Comparison of ENCODE assay signal across 23 cellular contexts in the genomic region with DNA sequence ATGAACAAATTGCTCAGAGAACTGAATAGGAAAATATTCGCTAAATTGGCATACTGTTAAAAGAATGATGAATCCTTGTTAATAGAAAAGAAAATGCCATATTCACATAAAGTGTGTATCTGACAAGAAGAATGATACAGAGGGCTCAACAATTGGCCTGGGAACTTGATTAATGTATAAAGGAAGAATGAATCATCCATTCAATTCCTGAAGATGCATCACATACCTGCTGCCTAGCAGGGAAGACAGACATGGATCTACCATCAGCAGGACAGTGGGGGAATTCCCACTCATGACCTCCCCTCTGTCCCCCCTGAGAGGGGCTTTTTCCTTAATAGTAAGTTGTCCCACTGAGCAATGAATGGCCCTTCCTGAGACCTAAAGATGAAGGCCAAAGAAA. TPM values are rescaled to one million over a fixed set of nuclear protein-coding genes. Genes with fewer than 3 reads are reported as not detected.
DNase-seq lines count a peak whose midpoint lies in the region; ATAC-seq, FAIRE-seq and TF ChIP-seq lines count a peak whose summit lies in the region.
"Had no signal": no experiment of that assay in that cellular context is flagged by ENCODE, and none has a peak within 500 bp of the region (broad histone marks: within the 10 kb centered on the region; RNA-seq: fewer than 3 reads in every experiment).

No MANE protein-coding gene starts in this region.

- H3K18ac ChIP-seq in H9 (ENCODE audit: insufficient read length, low read depth, low read length), result no peak overlapping the region

- peak; percentile 88 for FAIRE-seq in D721Med (lab: Jason Lieb, UNC)
- FAIRE-seq: GM12892, GM18507, RCC 7860 had no signal

- no peak for ATAC-seq in HG03460 (IDR thresholded peaks at IDR 0.05; ENCODE audit: unreplicated experiment)
- ATAC-seq: GM23338, Right ventricle myocardium inferior had no signal

- H3K14ac ChIP-seq in H9 (ENCODE audit: insufficient read depth, low read length), result no peak overlapping the region

- no peak overlapping the region for H3K4me3 ChIP-seq in SK-N-SH (ENCODE audit: low read depth in 2 of 2, low read length in 1 of 2)
- no peak overlapping the region for H3K4me3 ChIP-seq in epithelial cell of esophagus (ENCODE audit: low read length)
- no peak overlapping the region for H3K4me3 ChIP-seq in osteoblast (ENCODE audit: insufficient read depth, low read length)
- H3K4me3 ChIP-seq: GM23338, SJSA1 had no signal

- H3K9me3 Mint-ChIP-seq in H9, result no peaks in the 10 kb centered on the region
- H3K9me3 Mint-ChIP-seq: GM23338 had no signal

- peaks cover 21 to 41% of the 10 kb centered on the region in 2 experiments for H3K36me3 ChIP-seq in SK-N-SH (replicated peaks in 1 of 2; ENCODE audit: control insufficient read depth in 1 of 2, insufficient read depth in 2 of 2, low read length in 1 of 2)
- peaks cover 13% of the 10 kb centered on the region for H3K36me3 ChIP-seq in osteoblast (ENCODE audit: insufficient read depth, low read length)

- no peak overlapping the region for H3K4me3 Mint-ChIP-seq in H9
- H3K4me3 Mint-ChIP-seq: CD4-positive, CD25-positive, alpha-beta regulatory T cell; GM23338 had no signal

- H3T11ph ChIP-seq in H9 (ENCODE audit: low read length), result no peak overlapping the region

- no peak overlapping the region for H2BK20ac ChIP-seq in H9 (ENCODE audit: low read depth, low read length, poor library complexity, severe bottlenecking)

- no peak overlapping the region for H2BK5ac ChIP-seq in H9 (ENCODE audit: insufficient read length, low read length)

- no peak for TF ChIP-seq EP300 in SK-N-SH (IDR thresholded peaks at IDR 0.05; ENCODE audit: borderline replicate concordance in 1 of 2, low read depth in 1 of 2, low read length in 1 of 2)

- no peak overlapping the region for H2BK15ac ChIP-seq in H9 (ENCODE audit: low read depth, low read length)

- no peak overlapping the region for H4K91ac ChIP-seq in H9 (ENCODE audit: insufficient read length, low read depth, low read length)

- H3K56ac ChIP-seq in H9 (ENCODE audit: insufficient read length, low read depth, low read length), result no peak overlapping the region

- H2BK12ac ChIP-seq in H9 (ENCODE audit: insufficient read length, low read depth, low read length), result no peak overlapping the region

- H3K4ac ChIP-seq in H9 (ENCODE audit: low read depth, low read length), result no peak overlapping the region

- no peak for TF ChIP-seq RAD21 in SK-N-SH (IDR thresholded peaks at IDR 0.05; ENCODE audit: low read length)

- no peaks in the 10 kb centered on the region for H3K23me2 ChIP-seq in H9 (ENCODE audit: insufficient read length, low read depth, low read length, poor library complexity, severe bottlenecking)

- H3K9ac ChIP-seq in SK-N-SH, result no peak overlapping the region
- no peak overlapping the region for H3K9ac ChIP-seq in H9 (ENCODE audit: extremely low read depth, insufficient read length, low read length)

- H3K79me1 ChIP-seq in H9 (ENCODE audit: insufficient read depth, low read depth, low read length, poor library complexity, severe bottlenecking), result no peaks in the 10 kb centered on the region

- no peaks in the 10 kb centered on the region for H3K27me3 Mint-ChIP-seq in H9 (ENCODE audit: low read depth)

- no peaks in the 10 kb centered on the region for H3K9me3 ChIP-seq in SK-N-SH
- H3K9me3 ChIP-seq in osteoblast (ENCODE audit: low read depth, low read length), result no peaks in the 10 kb centered on the region
- no peaks in the 10 kb centered on the region for H3K9me3 ChIP-seq in H9 (ENCODE audit: control insufficient read depth, low read depth, low read length)
- H3K9me3 ChIP-seq: Caco-2, SJSA1 had no signal

- 54% methylated on average over 1 of the region's 1 CpG for WGBS in SK-N-SH (ENCODE audit: low lambda C conversion rate)
- no CpG with 5 or more reads among the region's 1 CpG for WGBS in H9 (ENCODE audit: extremely low coverage, insufficient read length, low lambda C conversion rate)

- TF ChIP-seq CTCF in D721Med (IDR thresholded peaks at IDR 0.05; ENCODE audit: insufficient read depth, missing control alignments), result no peak
- TF ChIP-seq CTCF in SK-N-SH (IDR thresholded peaks at IDR 0.05), result no peak
- no peak for TF ChIP-seq CTCF in epithelial cell of esophagus (IDR thresholded peaks at IDR 0.05; ENCODE audit: insufficient read depth, low read depth, low read length, missing control alignments)
- no peak for TF ChIP-seq CTCF in osteoblast (IDR thresholded peaks at IDR 0.05; ENCODE audit: extremely low read depth, low read depth, low read length)
- no peak for TF ChIP-seq CTCF in H9 (conservative IDR thresholded peaks at IDR 0.05)

- H4K5ac ChIP-seq in H9 (ENCODE audit: insufficient read length, low read depth, low read length), result no peak overlapping the region

- no peak overlapping the region for H3K23ac ChIP-seq in H9 (ENCODE audit: insufficient read length, low read depth, low read length)

- CTCF ChIA-PET in SK-N-SH (lab: Yijun Ruan, JAX), result interaction anchor here (1.1 kb wide), 1 partner anchor 11 kb away, joined by 3 read pairs; no protein-coding TSS in a partner anchor

- DNase-seq in D721Med (ENCODE audit: insufficient read length, low spot score) (no peak), SK-N-SH (no peak), epithelial cell of esophagus (ENCODE audit: low read depth) (peak; percentile 42), osteoblast (ENCODE audit: insufficient read length, low spot score, missing footprints) (peak; percentile 44), H9 (no peak), NCI-H345 (lab: John Stamatoyannopoulos, UW) (no peak)
- DNase-seq: Caco-2; CD4-positive, CD25-positive, alpha-beta regulatory T cell; DND-41; HCEC 1CT; Karpas-422; MV-4-11; NCI-H1105 treated with DMSO at 0.1 percent for 48 hours; NCI-H2029 treated with DMSO at 0.1 percent for 48 hours; NCI-H524 treated with DMSO at 0.1 percent for 48 hours had no signal

- no peaks in the 10 kb centered on the region for H3K4me1 Mint-ChIP-seq in H9
- H3K4me1 Mint-ChIP-seq: CD4-positive, CD25-positive, alpha-beta regulatory T cell; GM23338 had no signal

- H3F3A ChIP-seq in SK-N-SH (replicated peaks; ENCODE audit: insufficient read depth), result peaks cover 6% of the 10 kb centered on the region

- POLR2A ChIA-PET in SK-N-SH (lab: Yijun Ruan, JAX), result no interaction called here

- peaks cover 16% of the 10 kb centered on the region for H4K20me1 ChIP-seq in SK-N-SH (ENCODE audit: insufficient read depth)
- H4K20me1 ChIP-seq in osteoblast (ENCODE audit: insufficient read depth, low read length), result peaks cover 10% of the 10 kb centered on the region
- H4K20me1 ChIP-seq in H9 (ENCODE audit: control insufficient read depth, insufficient read depth, insufficient read length), result no peaks in the 10 kb centered on the region

- no peak overlapping the region for H2AFZ ChIP-seq in SK-N-SH (ENCODE audit: low read depth)
- no peak overlapping the region for H2AFZ ChIP-seq in osteoblast (ENCODE audit: low read length)
- no peak overlapping the region for H2AFZ ChIP-seq in H9 (ENCODE audit: low read length)
- H2AFZ ChIP-seq: GM23338 had no signal

- H3K27ac Mint-ChIP-seq in H9, result no peak overlapping the region; a peak in 1 of 7 replicates
- H3K27ac Mint-ChIP-seq: CD4-positive, CD25-positive, alpha-beta regulatory T cell; GM23338 had no signal

- H3K27me3 ChIP-seq in SK-N-SH (ENCODE audit: insufficient read depth) (no peaks in the 10 kb centered on the region), osteoblast (ENCODE audit: insufficient read depth, low read length) (no peaks in the 10 kb centered on the region), H9 (ENCODE audit: insufficient read depth, low read length) (no peaks in the 10 kb centered on the region)
- H3K27me3 ChIP-seq: SJSA1 had no signal

- peaks cover 0 to 13% (median 0%) of the 10 kb centered on the region in 3 experiments; a peak in 2 of 7 replicates for H3K36me3 Mint-ChIP-seq in H9 (ENCODE audit: insufficient read depth in 1 of 3, low read depth in 3 of 3)
- H3K36me3 Mint-ChIP-seq: CD4-positive, CD25-positive, alpha-beta regulatory T cell had no signal

- H3K4me2 ChIP-seq in SK-N-SH, result peak overlapping the region; percentile 31; the same call in 1 of the 2 replicates
- H3K4me2 ChIP-seq in osteoblast (ENCODE audit: insufficient read depth, low read length), result no peak overlapping the region
- no peak overlapping the region for H3K4me2 ChIP-seq in H9 (ENCODE audit: insufficient read depth, insufficient read length, low read length)
- H3K4me2 ChIP-seq: GM23338 had no signal

- H3K4me1 ChIP-seq in SK-N-SH (ENCODE audit: control insufficient read depth in 1 of 2, insufficient read depth in 2 of 2, low read depth in 1 of 2, low read length in 1 of 2) (peaks cover 0 to 5% of the 10 kb centered on the region in 2 experiments; a peak in 2 of 4 replicates), osteoblast (ENCODE audit: insufficient read depth, low read length) (no peaks in the 10 kb centered on the region), H9 (ENCODE audit: insufficient read depth, low read length) (no peaks in the 10 kb centered on the region)

- H3K27ac ChIP-seq in SK-N-SH (ENCODE audit: low read depth in 2 of 2, low read length in 1 of 2) (peak overlapping the region in 1 of 2 experiments; percentile 28; a peak in 1 of 4 replicates), osteoblast (ENCODE audit: low read depth, low read length) (no peak overlapping the region), H9 (ENCODE audit: insufficient read length, low read depth, low read length) (no peak overlapping the region)
- H3K27ac ChIP-seq: SJSA1 had no signal

- H3K9me2 ChIP-seq in SK-N-SH, result no peaks in the 10 kb centered on the region

- H4K8ac ChIP-seq in H9 (replicated peaks; ENCODE audit: insufficient read length, low read depth, low read length), result no peak overlapping the region

- H2AK5ac ChIP-seq in H9 (ENCODE audit: insufficient read length, low read length), result no peak overlapping the region

- H2BK120ac ChIP-seq in H9 (ENCODE audit: low read depth, low read length, poor library complexity, severe bottlenecking), result no peak overlapping the region

- H3K79me2 ChIP-seq in SK-N-SH (ENCODE audit: insufficient read depth) (peaks cover 94% of the 10 kb centered on the region), osteoblast (ENCODE audit: insufficient read depth, low read length) (peaks cover 65% of the 10 kb centered on the region), H9 (ENCODE audit: insufficient read depth, low read length) (no peaks in the 10 kb centered on the region)

TF ChIP-seq in SK-N-SH, 30 proteins besides CTCF, POLR2A, EP300 and RAD21 (continues in another document):
- no peak for TF ChIP-seq RFX5 (IDR thresholded peaks at IDR 0.05; ENCODE audit: low read length)
- no peak for TF ChIP-seq MXI1 (IDR thresholded peaks at IDR 0.05; ENCODE audit: low read depth, low read length)
- no peak for TF ChIP-seq TEAD4 (IDR thresholded peaks at IDR 0.05; ENCODE audit: borderline replicate concordance, insufficient read depth)

RNA-seq across cellular contexts. Expression of gene PTPN21, which starts 13.5 kb away (rescaled TPM):
- 5.6 and 6.5 TPM in 2 replicates for polyA plus RNA-seq in SK-N-SH (2012; rRNA removed)
- polyA plus RNA-seq in SK-N-SH (2012; cell fraction: cytosol; rRNA removed), result 4.8 and 5.2 TPM in 2 replicates
- polyA plus RNA-seq in SK-N-SH (2012; cell fraction: nucleus; rRNA removed), result 11.9 and 15.9 TPM in 2 replicates
- total RNA-seq in osteoblast (17.4 and 18.0 TPM in 2 replicates), H9 (2021) (12.9 and 14.3 TPM in 2 replicates)
- total RNA-seq: CD4-positive, CD25-positive, alpha-beta regulatory T cell; OCI-LY7 had no signal
- polyA plus RNA-seq: CD4-positive, CD25-positive, alpha-beta regulatory T cell had no signal

RNA-seq across cellular contexts. Expression of gene ZC3H14, which starts 21.5 kb away (rescaled TPM):
- polyA plus RNA-seq in SK-N-SH (2012; rRNA removed), result 61.5 and 79.0 TPM in 2 replicates
- 63.6 and 69.0 TPM in 2 replicates for polyA plus RNA-seq in SK-N-SH (2012; cell fraction: cytosol; rRNA removed)
- polyA plus RNA-seq in SK-N-SH (2012; cell fraction: nucleus; rRNA removed), result 72.5 and 106 TPM in 2 replicates
- 72.2 and 74.6 TPM in 2 replicates for total RNA-seq in osteoblast
- 90.6 and 93.4 TPM in 2 replicates for total RNA-seq in H9 (2021)

Comparison
In these comparisons a context has a peak if more than half of its experiments do, and no peak if none do; other contexts are left out.
1. DNase-seq: peak in epithelial cell of esophagus (single experiment) and osteoblast (single experiment); none in D721Med (single experiment), SK-N-SH (single experiment), H9 (single experiment) and NCI-H345 (single experiment).